In the genomic region with DNA sequence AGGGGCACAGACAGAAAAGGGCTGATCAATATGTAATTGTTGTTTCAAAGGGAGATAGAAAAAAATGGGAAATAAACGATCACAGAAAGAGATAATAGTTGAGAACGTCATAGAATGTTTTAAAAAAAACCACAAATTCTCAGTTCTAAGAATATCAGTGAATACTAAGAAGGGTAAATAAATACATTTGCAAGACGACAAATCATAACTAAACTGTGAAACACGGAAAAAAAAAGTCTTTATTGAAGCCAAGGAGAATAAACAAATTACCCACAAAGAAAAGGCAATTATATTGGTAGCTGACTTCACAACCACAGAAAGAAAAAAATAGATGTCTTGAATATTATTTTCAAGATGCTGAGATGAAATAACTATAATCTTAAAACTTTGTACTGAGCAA, we compare ENCODE assay signal across 23 cellular contexts.
DNase-seq lines count a peak whose midpoint lies in the region; ATAC-seq and TF ChIP-seq lines count a peak whose summit lies in the region.
"Had no signal": no experiment of that assay in that cellular context is flagged by ENCODE, and none has a peak within 500 bp of the region (broad histone marks: within the 10 kb centered on the region; RNA-seq: fewer than 3 reads in every experiment).

No MANE protein-coding gene starts in this region.

- BruUV-seq in HCT116 (replicated peaks; lab: Mats Ljungman, UMichigan): no TSS peak

- no peaks in the 10 kb centered on the region for H3K27me3 Mint-ChIP-seq in activated T-helper 2 cell treated with anti-CD3 and anti-CD28 coated beads, Interferon-gamma antibody, Interleukin-2, Interleukin-4, amounts not matched to agents 10 μg/mL and 5 μg/mL and 100 μg/mL, durations not matched to agents 14 hours and 24 hours and 36 hours (ENCODE audit: low read depth)
- H3K27me3 Mint-ChIP-seq: B cell; CD4-positive, alpha-beta T cell had no signal

- H3K9ac ChIP-seq in HCT116 (ENCODE audit: low read length) (no peak overlapping the region), MM.1S (ENCODE audit: low read length) (no peak overlapping the region)
- H3K9ac ChIP-seq: BLaER1 treated with 17β-estradiol and CSF1 and Interleukin-3, amounts not matched to agents 10 nM and 100 nM had no signal

- H3K9me2 ChIP-seq in HCT116 (ENCODE audit: insufficient read depth): no peaks in the 10 kb centered on the region
- no peaks in the 10 kb centered on the region for H3K9me2 ChIP-seq in MM.1S (replicated peaks; ENCODE audit: insufficient read depth, low read length)

- H3K79me2 ChIP-seq in HCT116 (ENCODE audit: insufficient read depth, low read length) (no peaks in the 10 kb centered on the region), MM.1S (ENCODE audit: low read length) (no peaks in the 10 kb centered on the region)

- H3K27ac Mint-ChIP-seq in activated T-helper 2 cell treated with anti-CD3 and anti-CD28 coated beads, Interferon-gamma antibody, Interleukin-2, Interleukin-4, amounts not matched to agents 10 μg/mL and 5 μg/mL and 100 μg/mL, durations not matched to agents 14 hours and 24 hours and 36 hours: peak overlapping the region; percentile 13
- H3K27ac Mint-ChIP-seq: B cell; CD4-positive, alpha-beta T cell; CD8-positive, alpha-beta T cell had no signal

- no peak for TF ChIP-seq CTCF in HCT116 (IDR thresholded peaks at IDR 0.05 in 2 of 3, conservative IDR thresholded peaks at IDR 0.05 in 1 of 3; ENCODE audit: borderline replicate concordance in 1 of 3, insufficient read depth in 1 of 3, low read depth in 2 of 3, low read length in 2 of 3)
- no peak for TF ChIP-seq CTCF in MM.1S (IDR thresholded peaks at IDR 0.05; ENCODE audit: low read length)

- CTCF ChIA-PET in HCT116 (lab: Charles Lee): no interaction called here

- H3F3A ChIP-seq in MM.1S (ENCODE audit: insufficient read depth, low read length): no peaks in the 10 kb centered on the region

- H4K20me1 ChIP-seq in HCT116 (ENCODE audit: insufficient read depth): no peaks in the 10 kb centered on the region
- H4K20me1 ChIP-seq in MM.1S (ENCODE audit: insufficient read depth, low read length): no peaks in the 10 kb centered on the region
- H4K20me1 ChIP-seq: BLaER1 treated with 17β-estradiol and CSF1 and Interleukin-3, amounts not matched to agents 10 nM and 100 nM had no signal

- no peak overlapping the region for H3K4me3 Mint-ChIP-seq in activated T-helper 2 cell treated with anti-CD3 and anti-CD28 coated beads, Interferon-gamma antibody, Interleukin-2, Interleukin-4, amounts not matched to agents 10 μg/mL and 5 μg/mL and 100 μg/mL, durations not matched to agents 14 hours and 24 hours and 36 hours (ENCODE audit: low read depth)
- H3K4me3 Mint-ChIP-seq: B cell; CD4-positive, alpha-beta T cell; CD8-positive, alpha-beta T cell had no signal

- intact Hi-C loops in HCT116 (cut with micrococcal nuclease): no loop called here
- intact Hi-C loops in activated T-helper 2 cell treated with anti-CD3 and anti-CD28 coated beads, Interferon-gamma antibody, Interleukin-2, Interleukin-4, amounts not matched to agents 10 μg/mL and 5 μg/mL and 100 μg/mL, durations not matched to agents 14 hours and 24 hours and 36 hours (cut with micrococcal nuclease): no loop called here

- H3K27me3 ChIP-seq in HCT116 (ENCODE audit: insufficient read depth, low read length) (no peaks in the 10 kb centered on the region), MM.1S (replicated peaks; ENCODE audit: insufficient read depth, low read length) (no peaks in the 10 kb centered on the region)
- H3K27me3 ChIP-seq: BLaER1 treated with 17β-estradiol and CSF1 and Interleukin-3, amounts not matched to agents 10 nM and 100 nM had no signal

- H3K4me1 Mint-ChIP-seq in activated T-helper 2 cell treated with anti-CD3 and anti-CD28 coated beads, Interferon-gamma antibody, Interleukin-2, Interleukin-4, amounts not matched to agents 10 μg/mL and 5 μg/mL and 100 μg/mL, durations not matched to agents 14 hours and 24 hours and 36 hours (ENCODE audit: low read depth): no peaks in the 10 kb centered on the region
- H3K4me1 Mint-ChIP-seq: B cell had no signal

- no peak for TF ChIP-seq POLR2A in HCT116 (IDR thresholded peaks at IDR 0.05; ENCODE audit: borderline replicate concordance, extremely low read depth, insufficient read depth, insufficient read length)

- no peak for DNase-seq in HCT116 (ENCODE audit: low read depth, low spot score)
- peak; percentile 21 for DNase-seq in MM.1S
- DNase-seq in activated T-helper 2 cell treated with anti-CD3 and anti-CD28 coated beads, Interferon-gamma antibody, Interleukin-2, Interleukin-4, amounts not matched to agents 10 μg/mL and 5 μg/mL and 100 μg/mL, durations not matched to agents 14 hours and 24 hours and 36 hours (ENCODE audit: low spot score): no peak
- DNase-seq in COLO668 (lab: John Stamatoyannopoulos, UW; ENCODE audit: unreplicated experiment): no peak
- DNase-seq: AML-193; CD4-positive, alpha-beta T cell; CD8-positive, alpha-beta T cell; COR-L47; DMS 273 treated with DMSO at 0.1 percent for 48 hours; DMS153; DMS53; DMS79; DND-41; EL; GDM1 had no signal

- H3K4me3 ChIP-seq in HCT116 (replicated peaks in 1 of 2; ENCODE audit: low read depth in 1 of 2, low read length in 2 of 2): no peak overlapping the region
- H3K4me3 ChIP-seq in MM.1S (ENCODE audit: low read length): no peak overlapping the region
- H3K4me3 ChIP-seq: A549; BLaER1 treated with 17β-estradiol and CSF1 and Interleukin-3, amounts not matched to agents 10 nM and 100 nM had no signal

- RAD21 ChIA-PET in HCT116 (lab: Charles Lee; ENCODE audit: low non-redundant PET in 1 of 2, low total read pairs in 2 of 2, uncharacterized antibody in 2 of 2, unreplicated experiment in 2 of 2): no interaction called here

- ATAC-seq in GM18867 (IDR thresholded peaks at IDR 0.05; ENCODE audit: unreplicated experiment) (peak; percentile 47), HCT116 (no peak), HG03196 (IDR thresholded peaks at IDR 0.05; ENCODE audit: unreplicated experiment) (no peak), HG03175 (IDR thresholded peaks at IDR 0.05; ENCODE audit: unreplicated experiment) (no peak)
- ATAC-seq: A549; CD8-positive, alpha-beta T cell had no signal

- H3K4me1 ChIP-seq in HCT116 (ENCODE audit: control insufficient read depth in 1 of 2, insufficient read depth in 2 of 2, low read length in 2 of 2) (no peaks in the 10 kb centered on the region), MM.1S (ENCODE audit: low read length) (no peaks in the 10 kb centered on the region)
- H3K4me1 ChIP-seq: A549; BLaER1 treated with 17β-estradiol and CSF1 and Interleukin-3, amounts not matched to agents 10 nM and 100 nM had no signal

- H3K4me2 ChIP-seq in HCT116 (ENCODE audit: low read length) (no peak overlapping the region), MM.1S (ENCODE audit: low read depth, low read length) (peak overlapping the region; percentile 16; the same call in 1 of the 2 replicates)
- H3K4me2 ChIP-seq: A549; BLaER1 treated with 17β-estradiol and CSF1 and Interleukin-3, amounts not matched to agents 10 nM and 100 nM had no signal

- POLR2A ChIA-PET in HCT116 (lab: Charles Lee): no interaction called here

- no peaks in the 10 kb centered on the region for H3K9me3 Mint-ChIP-seq in activated T-helper 2 cell treated with anti-CD3 and anti-CD28 coated beads, Interferon-gamma antibody, Interleukin-2, Interleukin-4, amounts not matched to agents 10 μg/mL and 5 μg/mL and 100 μg/mL, durations not matched to agents 14 hours and 24 hours and 36 hours
- H3K9me3 Mint-ChIP-seq: CD8-positive, alpha-beta T cell had no signal

- H3K36me3 ChIP-seq in HCT116 (ENCODE audit: control insufficient read depth in 1 of 2, insufficient read depth in 2 of 2, low read length in 2 of 2): no peaks in the 10 kb centered on the region
- no peaks in the 10 kb centered on the region for H3K36me3 ChIP-seq in MM.1S (replicated peaks; ENCODE audit: insufficient read depth, low read length)
- H3K36me3 ChIP-seq: BLaER1 treated with 17β-estradiol and CSF1 and Interleukin-3, amounts not matched to agents 10 nM and 100 nM had no signal

- H2AFZ ChIP-seq in HCT116 (ENCODE audit: low read depth, low read length, poor library complexity, severe bottlenecking) (peak overlapping the region; percentile 13), MM.1S (ENCODE audit: low read length) (no peak overlapping the region)

- H3K9me3 ChIP-seq in HCT116 (ENCODE audit: control insufficient read depth in 1 of 2, insufficient read depth in 1 of 2, low read depth in 1 of 2, low read length in 2 of 2): no peaks in the 10 kb centered on the region
- H3K9me3 ChIP-seq in MM.1S (replicated peaks; ENCODE audit: insufficient read depth, low read length): no peaks in the 10 kb centered on the region
- H3K9me3 ChIP-seq: A549; BLaER1 treated with 17β-estradiol and CSF1 and Interleukin-3, amounts not matched to agents 10 nM and 100 nM had no signal

- H3K27ac ChIP-seq in HCT116 (ENCODE audit: low read depth, low read length) (no peak overlapping the region), MM.1S (ENCODE audit: low read length) (no peak overlapping the region)
- H3K27ac ChIP-seq: 22Rv1; A549; BLaER1 treated with 17β-estradiol and CSF1 and Interleukin-3, amounts not matched to agents 10 nM and 100 nM; C4-2B had no signal

- no peaks in the 10 kb centered on the region for H3K36me3 Mint-ChIP-seq in activated T-helper 2 cell treated with anti-CD3 and anti-CD28 coated beads, Interferon-gamma antibody, Interleukin-2, Interleukin-4, amounts not matched to agents 10 μg/mL and 5 μg/mL and 100 μg/mL, durations not matched to agents 14 hours and 24 hours and 36 hours (ENCODE audit: low read depth)
- H3K36me3 Mint-ChIP-seq: CD8-positive, alpha-beta T cell had no signal

- TF ChIP-seq RAD21 in HCT116 (IDR thresholded peaks at IDR 0.05; ENCODE audit: low read depth): no peak

TF ChIP-seq in HCT116, 20 proteins besides CTCF, POLR2A, EP300 and RAD21 (continues in another document):
- TF ChIP-seq CBX3 (IDR thresholded peaks at IDR 0.05; ENCODE audit: low read depth) (no peak), TCF7L2 (IDR thresholded peaks at IDR 0.05; ENCODE audit: borderline replicate concordance, extremely low read depth, insufficient read depth, insufficient read length) (no peak), CEBPB (IDR thresholded peaks at IDR 0.05; ENCODE audit: low read depth) (no peak), SRF (IDR thresholded peaks at IDR 0.05; ENCODE audit: low read depth) (no peak), YY1 (IDR thresholded peaks at IDR 0.05; ENCODE audit: extremely low read depth, insufficient replicate concordance, low read depth, low read length) (no peak), ZFX (IDR thresholded peaks at IDR 0.05) (no peak)
